In the genomic region with DNA sequence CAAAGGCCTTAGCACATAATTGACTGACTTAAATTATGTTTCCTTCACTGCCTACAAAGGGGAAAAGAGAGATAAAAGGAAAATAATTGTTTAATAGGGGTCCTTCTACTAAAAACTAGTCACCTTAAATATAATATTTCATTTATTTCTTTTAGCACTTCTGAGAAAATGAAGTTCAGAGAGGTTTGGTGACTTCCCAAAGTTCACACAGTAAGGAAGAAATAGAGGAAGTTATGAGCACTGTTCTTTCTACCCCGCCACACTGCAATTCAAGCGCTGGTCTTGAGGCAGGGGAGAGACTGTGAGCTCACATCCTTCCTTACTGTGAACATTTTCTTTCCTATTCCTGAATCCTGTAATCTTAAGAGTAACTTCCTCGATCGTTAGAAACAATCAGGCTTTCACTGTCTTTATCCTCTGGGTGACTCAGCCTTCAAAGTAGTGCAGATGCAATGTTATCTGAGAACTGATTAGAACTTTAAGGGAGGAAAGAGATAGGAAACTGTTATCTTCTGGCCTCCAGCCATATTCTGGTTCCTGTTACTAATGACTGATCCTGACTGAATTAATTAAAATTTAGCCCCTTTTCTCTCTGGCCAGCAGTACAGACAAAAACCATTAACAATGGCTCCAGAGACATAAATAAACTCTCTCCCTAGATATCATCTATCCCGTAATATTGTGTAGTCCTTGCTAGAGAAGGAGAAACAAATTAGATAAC, we compare ENCODE assay signal across 1 cellular context.
TF ChIP-seq lines count a peak whose summit lies in the region.

No MANE protein-coding gene starts in this region.

TF ChIP-seq in endothelial cell of umbilical vein, 7 proteins besides CTCF, POLR2A, EP300 and RAD21 (continued from another document):
- peak; percentile 96 for TF ChIP-seq FOS (IDR thresholded peaks at IDR 0.05; ENCODE audit: borderline replicate concordance, insufficient read depth, low read length)
